ENCODE assay signal across 8 cellular contexts in the genomic region with DNA sequence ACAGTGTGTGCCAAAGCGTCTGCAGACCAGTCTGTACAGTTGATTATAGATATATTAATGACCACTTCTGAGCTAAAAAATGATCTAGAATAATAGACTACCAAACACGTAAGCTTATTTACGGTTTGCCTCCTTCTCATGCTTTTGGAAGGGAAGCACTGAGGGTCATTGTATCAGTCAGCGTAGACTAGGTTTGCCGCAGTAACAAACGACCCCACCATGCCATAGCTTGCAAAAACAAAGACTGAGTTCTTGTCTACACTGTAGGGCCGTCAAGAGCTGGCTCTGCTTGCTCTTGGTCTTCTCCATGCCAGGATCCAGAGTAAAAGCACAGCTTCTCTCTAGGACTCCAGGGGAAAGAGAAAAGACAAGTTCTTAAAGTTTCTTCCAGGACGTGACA.
"Had no signal": no experiment of that assay in that cellular context is flagged by ENCODE, and none has a peak within 500 bp of the region (broad histone marks: within the 10 kb centered on the region; RNA-seq: fewer than 3 reads in every experiment).

No MANE protein-coding gene starts in this region.

- H3K4me2 ChIP-seq: GM23338 had no signal

- DNase-seq: H9, HCEC 1CT, KBM-7 had no signal

- FAIRE-seq: H1, H54, HTR-8/SVneo had no signal

- H3K4me1 Mint-ChIP-seq: GM23338, IgD-negative memory B cell had no signal

- H3K4me3 Mint-ChIP-seq: GM23338, H9, IgD-negative memory B cell had no signal

- H3K27ac Mint-ChIP-seq: GM23338, H9, IgD-negative memory B cell had no signal

- ATAC-seq: GM23338 had no signal

- H2AFZ ChIP-seq: GM23338 had no signal

- H3K36me3 Mint-ChIP-seq: IgD-negative memory B cell had no signal

- H3K4me3 ChIP-seq: GM23338 had no signal
